Comparison of ENCODE assay signal across 1 cellular context in the genomic region with DNA sequence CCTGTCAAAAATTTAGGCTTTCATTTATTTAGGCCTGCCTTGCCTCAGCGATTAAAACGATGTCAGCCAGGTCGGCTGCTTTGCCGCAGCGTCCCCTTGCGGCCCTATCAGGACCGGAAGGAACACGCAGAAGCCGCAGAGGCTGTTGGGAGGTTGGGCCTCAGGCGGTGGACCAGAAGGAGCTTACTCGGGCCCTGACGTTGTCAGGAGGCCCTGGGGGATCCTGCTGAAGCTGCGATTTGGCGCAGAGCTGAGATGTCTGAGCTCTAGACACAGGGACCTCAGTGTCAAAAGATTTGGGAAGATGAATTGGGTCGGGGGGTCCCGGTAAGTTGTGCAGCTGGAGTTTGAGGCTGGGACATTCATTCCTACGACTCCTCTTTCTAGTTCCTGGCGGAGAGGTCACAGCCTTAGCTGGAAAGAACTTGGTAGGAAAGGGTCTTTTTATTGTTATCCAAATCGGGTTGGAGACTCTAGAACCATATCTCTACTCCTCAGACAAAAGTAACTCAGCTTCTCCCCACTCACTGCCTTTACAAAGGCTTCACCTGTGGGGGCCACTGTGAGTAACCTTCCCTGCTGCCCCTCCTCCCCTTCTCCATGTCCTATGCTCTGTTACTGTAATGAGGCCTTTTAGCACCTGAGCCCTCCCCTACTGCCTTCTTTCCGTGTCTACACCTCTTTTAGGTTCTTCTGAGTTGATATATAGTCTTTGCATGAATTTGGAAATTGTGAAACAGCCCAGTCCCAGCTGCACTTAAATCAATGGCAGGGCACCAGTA.
A peak's percentile ranks its signal among the peaks of the same experiment; 100 is the strongest.
TF ChIP-seq lines count a peak whose summit lies in the region.

No MANE protein-coding gene starts in this region.

TF ChIP-seq in K562, 482 proteins besides CTCF, POLR2A, EP300 and RAD21 (continued from another document and continues in another):
- TF ChIP-seq NR2C2 (CRISPR knock-in tag; IDR thresholded peaks at IDR 0.05) (no peak), NR2C2 (tag; IDR thresholded peaks at IDR 0.05) (peak; percentile 53; the same call in 1 of the 2 replicates), RB1 (IDR thresholded peaks at IDR 0.05; ENCODE audit: low read depth) (no peak), MCM7 (IDR thresholded peaks at IDR 0.05) (no peak), MBD2 (IDR thresholded peaks at IDR 0.05; ENCODE audit: borderline replicate concordance, low read depth) (no peak), DPF2 (IDR thresholded peaks at IDR 0.05) (no peak), STAT5B (CRISPR knock-in tag; IDR thresholded peaks at IDR 0.05) (no peak), SPI1 (IDR thresholded peaks at IDR 0.05; ENCODE audit: borderline replicate concordance, low read depth, low read length) (no peak), ZNF561 (CRISPR knock-in tag; conservative IDR thresholded peaks at IDR 0.05) (no peak), GATAD2B (IDR thresholded peaks at IDR 0.05; ENCODE audit: borderline replicate concordance) (no peak), FUS (optimal IDR thresholded peaks at IDR 0.05; ENCODE audit: low read depth, low read length) (no peak), CTBP1 (IDR thresholded peaks at IDR 0.05; ENCODE audit: borderline replicate concordance) (peak; percentile 14; the same call in 1 of the 2 replicates), CHD1 (IDR thresholded peaks at IDR 0.05; ENCODE audit: low read length) (no peak), POU5F1 (IDR thresholded peaks at IDR 0.05; ENCODE audit: borderline replicate concordance, low read depth, low read length, partially characterized antibody) (no peak), ZKSCAN1 (IDR thresholded peaks at IDR 0.05; ENCODE audit: low read depth, low read length) (no peak), MCM3 (IDR thresholded peaks at IDR 0.05) (no peak), FOXP1 (CRISPR knock-in tag; IDR thresholded peaks at IDR 0.05) (no peak), BRD9 (IDR thresholded peaks at IDR 0.05; ENCODE audit: low read depth, partially characterized antibody) (no peak), ZFP30 (CRISPR knock-in tag; IDR thresholded peaks at IDR 0.05; ENCODE audit: borderline replicate concordance) (no peak), GATA2 (CRISPR knock-in tag; IDR thresholded peaks at IDR 0.05) (no peak)
- TF ChIP-seq, protein P1, sequence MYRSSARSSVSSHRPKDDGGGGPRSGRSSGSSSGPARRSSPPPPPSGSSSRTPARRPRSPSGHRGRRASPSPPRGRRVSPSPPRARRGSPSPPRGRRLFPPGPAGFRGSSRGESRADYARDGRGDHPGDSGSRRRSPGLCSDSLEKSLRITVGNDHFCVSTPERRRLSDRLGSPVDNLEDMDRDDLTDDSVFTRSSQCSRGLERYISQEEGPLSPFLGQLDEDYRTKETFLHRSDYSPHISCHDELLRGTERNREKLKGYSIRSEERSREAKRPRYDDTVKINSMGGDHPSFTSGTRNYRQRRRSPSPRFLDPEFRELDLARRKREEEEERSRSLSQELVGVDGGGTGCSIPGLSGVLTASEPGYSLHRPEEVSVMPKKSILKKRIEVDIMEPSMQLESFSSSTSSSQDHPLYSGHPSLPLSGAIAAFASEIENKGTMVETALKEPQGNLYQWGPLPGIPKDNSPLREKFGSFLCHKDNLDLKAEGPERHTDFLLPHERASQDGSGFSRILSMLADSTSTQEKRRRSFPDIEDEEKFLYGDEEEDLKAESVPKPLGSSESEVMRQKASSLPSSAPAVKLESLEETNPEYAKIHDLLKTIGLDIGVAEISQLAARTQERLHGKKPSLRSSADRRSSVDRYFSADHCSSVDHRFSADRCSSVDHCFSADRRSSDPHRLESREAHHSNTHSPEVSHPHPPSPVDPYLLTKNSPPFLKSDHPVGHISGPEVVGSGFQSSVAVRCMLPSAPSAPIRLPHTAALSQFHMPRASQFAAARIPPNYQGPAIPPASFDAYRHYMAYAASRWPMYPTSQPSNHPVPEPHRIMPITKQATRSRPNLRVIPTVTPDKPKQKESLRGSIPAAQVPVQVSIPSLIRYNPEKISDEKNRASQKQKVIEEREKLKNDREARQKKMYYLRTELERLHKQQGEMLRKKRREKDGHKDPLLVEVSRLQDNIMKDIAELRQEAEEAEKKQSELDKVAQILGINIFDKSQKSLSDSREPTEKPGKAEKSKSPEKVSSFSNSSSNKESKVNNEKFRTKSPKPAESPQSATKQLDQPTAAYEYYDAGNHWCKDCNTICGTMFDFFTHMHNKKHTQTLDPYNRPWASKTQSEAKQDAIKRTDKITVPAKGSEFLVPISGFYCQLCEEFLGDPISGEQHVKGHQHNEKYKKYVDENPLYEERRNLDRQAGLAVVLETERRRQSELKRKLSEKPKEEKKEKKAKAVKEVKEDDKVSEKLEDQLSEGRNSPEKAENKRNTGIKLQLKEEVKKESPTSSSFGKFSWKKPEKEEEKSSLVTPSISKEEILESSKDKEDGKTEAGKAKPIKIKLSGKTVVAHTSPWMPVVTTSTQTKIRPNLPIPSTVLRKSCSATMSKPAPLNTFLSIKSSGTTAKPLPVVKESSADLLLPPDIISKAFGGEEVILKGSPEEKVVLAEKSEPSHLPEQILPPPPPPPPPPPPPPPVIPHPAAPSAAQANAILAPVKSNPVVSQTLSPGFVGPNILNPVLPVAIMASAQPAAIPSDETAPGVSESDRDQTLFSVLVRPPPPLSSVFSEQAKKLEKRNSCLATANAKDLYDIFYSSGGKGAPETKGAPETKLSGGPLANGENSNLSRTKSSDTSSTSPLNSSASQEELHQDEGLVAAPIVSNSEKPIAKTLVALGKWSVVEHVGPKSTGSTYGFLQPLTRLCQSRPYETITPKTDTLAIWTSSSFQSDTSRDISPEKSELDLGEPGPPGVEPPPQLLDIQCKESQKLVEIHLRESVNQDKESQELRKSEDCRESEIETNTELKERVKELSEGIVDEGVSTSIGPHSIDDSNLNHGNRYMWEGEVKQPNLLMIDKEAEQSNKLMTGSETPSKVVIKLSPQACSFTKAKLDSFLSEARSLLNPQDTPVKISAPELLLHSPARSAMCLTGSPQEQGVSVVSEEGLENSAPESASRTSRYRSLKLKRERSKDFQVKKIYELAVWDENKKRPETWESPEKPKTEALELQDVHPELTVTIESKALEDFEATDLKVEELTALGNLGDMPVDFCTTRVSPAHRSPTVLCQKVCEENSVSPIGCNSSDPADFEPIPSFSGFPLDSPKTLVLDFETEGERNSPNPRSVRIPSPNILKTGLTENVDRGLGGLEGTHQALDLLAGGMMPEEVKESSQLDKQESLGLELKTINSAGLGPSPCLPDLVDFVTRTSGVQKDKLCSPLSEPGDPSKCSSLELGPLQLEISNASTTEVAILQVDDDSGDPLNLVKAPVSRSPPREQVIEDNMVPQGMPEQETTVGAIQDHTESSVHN (IDR thresholded peaks at IDR 0.05; ENCODE audit: borderline replicate concordance in 1 of 2, low read depth in 1 of 2) = no peak
- TF ChIP-seq, protein P2, sequence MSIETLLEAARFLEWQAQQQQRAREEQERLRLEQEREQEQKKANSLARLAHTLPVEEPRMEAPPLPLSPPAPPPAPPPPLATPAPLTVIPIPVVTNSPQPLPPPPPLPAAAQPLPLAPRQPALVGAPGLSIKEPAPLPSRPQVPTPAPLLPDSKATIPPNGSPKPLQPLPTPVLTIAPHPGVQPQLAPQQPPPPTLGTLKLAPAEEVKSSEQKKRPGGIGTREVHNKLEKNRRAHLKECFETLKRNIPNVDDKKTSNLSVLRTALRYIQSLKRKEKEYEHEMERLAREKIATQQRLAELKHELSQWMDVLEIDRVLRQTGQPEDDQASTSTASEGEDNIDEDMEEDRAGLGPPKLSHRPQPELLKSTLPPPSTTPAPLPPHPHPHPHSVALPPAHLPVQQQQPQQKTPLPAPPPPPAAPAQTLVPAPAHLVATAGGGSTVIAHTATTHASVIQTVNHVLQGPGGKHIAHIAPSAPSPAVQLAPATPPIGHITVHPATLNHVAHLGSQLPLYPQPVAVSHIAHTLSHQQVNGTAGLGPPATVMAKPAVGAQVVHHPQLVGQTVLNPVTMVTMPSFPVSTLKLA (conservative IDR thresholded peaks at IDR 0.05) = no peak
- TF ChIP-seq, protein P3, sequence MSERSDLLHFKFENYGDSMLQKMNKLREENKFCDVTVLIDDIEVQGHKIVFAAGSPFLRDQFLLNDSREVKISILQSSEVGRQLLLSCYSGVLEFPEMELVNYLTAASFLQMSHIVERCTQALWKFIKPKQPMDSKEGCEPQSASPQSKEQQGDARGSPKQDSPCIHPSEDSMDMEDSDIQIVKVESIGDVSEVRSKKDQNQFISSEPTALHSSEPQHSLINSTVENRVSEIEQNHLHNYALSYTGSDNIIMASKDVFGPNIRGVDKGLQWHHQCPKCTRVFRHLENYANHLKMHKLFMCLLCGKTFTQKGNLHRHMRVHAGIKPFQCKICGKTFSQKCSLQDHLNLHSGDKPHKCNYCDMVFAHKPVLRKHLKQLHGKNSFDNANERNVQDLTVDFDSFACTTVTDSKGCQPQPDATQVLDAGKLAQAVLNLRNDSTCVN (CRISPR knock-in tag; IDR thresholded peaks at IDR 0.05) = no peak
- TF ChIP-seq, protein P4, sequence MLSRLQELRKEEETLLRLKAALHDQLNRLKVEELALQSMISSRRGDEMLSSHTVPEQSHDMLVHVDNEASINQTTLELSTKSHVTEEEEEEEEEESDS (CRISPR knock-in tag; IDR thresholded peaks at IDR 0.05) = no peak
- TF ChIP-seq, protein P5, sequence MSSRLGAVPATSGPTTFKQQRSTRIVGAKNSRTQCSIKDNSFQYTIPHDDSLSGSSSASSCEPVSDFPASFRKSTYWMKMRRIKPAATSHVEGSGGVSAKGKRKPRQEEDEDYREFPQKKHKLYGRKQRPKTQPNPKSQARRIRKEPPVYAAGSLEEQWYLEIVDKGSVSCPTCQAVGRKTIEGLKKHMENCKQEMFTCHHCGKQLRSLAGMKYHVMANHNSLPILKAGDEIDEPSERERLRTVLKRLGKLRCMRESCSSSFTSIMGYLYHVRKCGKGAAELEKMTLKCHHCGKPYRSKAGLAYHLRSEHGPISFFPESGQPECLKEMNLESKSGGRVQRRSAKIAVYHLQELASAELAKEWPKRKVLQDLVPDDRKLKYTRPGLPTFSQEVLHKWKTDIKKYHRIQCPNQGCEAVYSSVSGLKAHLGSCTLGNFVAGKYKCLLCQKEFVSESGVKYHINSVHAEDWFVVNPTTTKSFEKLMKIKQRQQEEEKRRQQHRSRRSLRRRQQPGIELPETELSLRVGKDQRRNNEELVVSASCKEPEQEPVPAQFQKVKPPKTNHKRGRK (tag; IDR thresholded peaks at IDR 0.05) = no peak
- TF ChIP-seq, protein P6, sequence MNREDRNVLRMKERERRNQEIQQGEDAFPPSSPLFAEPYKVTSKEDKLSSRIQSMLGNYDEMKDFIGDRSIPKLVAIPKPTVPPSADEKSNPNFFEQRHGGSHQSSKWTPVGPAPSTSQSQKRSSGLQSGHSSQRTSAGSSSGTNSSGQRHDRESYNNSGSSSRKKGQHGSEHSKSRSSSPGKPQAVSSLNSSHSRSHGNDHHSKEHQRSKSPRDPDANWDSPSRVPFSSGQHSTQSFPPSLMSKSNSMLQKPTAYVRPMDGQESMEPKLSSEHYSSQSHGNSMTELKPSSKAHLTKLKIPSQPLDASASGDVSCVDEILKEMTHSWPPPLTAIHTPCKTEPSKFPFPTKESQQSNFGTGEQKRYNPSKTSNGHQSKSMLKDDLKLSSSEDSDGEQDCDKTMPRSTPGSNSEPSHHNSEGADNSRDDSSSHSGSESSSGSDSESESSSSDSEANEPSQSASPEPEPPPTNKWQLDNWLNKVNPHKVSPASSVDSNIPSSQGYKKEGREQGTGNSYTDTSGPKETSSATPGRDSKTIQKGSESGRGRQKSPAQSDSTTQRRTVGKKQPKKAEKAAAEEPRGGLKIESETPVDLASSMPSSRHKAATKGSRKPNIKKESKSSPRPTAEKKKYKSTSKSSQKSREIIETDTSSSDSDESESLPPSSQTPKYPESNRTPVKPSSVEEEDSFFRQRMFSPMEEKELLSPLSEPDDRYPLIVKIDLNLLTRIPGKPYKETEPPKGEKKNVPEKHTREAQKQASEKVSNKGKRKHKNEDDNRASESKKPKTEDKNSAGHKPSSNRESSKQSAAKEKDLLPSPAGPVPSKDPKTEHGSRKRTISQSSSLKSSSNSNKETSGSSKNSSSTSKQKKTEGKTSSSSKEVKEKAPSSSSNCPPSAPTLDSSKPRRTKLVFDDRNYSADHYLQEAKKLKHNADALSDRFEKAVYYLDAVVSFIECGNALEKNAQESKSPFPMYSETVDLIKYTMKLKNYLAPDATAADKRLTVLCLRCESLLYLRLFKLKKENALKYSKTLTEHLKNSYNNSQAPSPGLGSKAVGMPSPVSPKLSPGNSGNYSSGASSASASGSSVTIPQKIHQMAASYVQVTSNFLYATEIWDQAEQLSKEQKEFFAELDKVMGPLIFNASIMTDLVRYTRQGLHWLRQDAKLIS (CRISPR knock-in tag; IDR thresholded peaks at IDR 0.05) = no peak
- TF ChIP-seq, protein P7, sequence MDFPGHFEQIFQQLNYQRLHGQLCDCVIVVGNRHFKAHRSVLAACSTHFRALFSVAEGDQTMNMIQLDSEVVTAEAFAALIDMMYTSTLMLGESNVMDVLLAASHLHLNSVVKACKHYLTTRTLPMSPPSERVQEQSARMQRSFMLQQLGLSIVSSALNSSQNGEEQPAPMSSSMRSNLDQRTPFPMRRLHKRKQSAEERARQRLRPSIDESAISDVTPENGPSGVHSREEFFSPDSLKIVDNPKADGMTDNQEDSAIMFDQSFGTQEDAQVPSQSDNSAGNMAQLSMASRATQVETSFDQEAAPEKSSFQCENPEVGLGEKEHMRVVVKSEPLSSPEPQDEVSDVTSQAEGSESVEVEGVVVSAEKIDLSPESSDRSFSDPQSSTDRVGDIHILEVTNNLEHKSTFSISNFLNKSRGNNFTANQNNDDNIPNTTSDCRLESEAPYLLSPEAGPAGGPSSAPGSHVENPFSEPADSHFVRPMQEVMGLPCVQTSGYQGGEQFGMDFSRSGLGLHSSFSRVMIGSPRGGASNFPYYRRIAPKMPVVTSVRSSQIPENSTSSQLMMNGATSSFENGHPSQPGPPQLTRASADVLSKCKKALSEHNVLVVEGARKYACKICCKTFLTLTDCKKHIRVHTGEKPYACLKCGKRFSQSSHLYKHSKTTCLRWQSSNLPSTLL (IDR thresholded peaks at IDR 0.05) = no peak
- TF ChIP-seq, protein P8, sequence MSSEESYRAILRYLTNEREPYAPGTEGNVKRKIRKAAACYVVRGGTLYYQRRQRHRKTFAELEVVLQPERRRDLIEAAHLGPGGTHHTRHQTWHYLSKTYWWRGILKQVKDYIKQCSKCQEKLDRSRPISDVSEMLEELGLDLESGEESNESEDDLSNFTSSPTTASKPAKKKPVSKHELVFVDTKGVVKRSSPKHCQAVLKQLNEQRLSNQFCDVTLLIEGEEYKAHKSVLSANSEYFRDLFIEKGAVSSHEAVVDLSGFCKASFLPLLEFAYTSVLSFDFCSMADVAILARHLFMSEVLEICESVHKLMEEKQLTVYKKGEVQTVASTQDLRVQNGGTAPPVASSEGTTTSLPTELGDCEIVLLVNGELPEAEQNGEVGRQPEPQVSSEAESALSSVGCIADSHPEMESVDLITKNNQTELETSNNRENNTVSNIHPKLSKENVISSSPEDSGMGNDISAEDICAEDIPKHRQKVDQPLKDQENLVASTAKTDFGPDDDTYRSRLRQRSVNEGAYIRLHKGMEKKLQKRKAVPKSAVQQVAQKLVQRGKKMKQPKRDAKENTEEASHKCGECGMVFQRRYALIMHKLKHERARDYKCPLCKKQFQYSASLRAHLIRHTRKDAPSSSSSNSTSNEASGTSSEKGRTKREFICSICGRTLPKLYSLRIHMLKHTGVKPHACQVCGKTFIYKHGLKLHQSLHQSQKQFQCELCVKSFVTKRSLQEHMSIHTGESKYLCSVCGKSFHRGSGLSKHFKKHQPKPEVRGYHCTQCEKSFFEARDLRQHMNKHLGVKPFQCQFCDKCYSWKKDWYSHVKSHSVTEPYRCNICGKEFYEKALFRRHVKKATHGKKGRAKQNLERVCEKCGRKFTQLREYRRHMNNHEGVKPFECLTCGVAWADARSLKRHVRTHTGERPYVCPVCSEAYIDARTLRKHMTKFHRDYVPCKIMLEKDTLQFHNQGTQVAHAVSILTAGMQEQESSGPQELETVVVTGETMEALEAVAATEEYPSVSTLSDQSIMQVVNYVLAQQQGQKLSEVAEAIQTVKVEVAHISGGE (CRISPR knock-in tag; IDR thresholded peaks at IDR 0.05) = no peak
- TF ChIP-seq, protein P9, sequence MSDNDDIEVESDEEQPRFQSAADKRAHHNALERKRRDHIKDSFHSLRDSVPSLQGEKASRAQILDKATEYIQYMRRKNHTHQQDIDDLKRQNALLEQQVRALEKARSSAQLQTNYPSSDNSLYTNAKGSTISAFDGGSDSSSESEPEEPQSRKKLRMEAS (CRISPR knock-in tag; IDR thresholded peaks at IDR 0.05) = no peak
